ENCODE assay signal across 9 cellular contexts in the genomic region with DNA sequence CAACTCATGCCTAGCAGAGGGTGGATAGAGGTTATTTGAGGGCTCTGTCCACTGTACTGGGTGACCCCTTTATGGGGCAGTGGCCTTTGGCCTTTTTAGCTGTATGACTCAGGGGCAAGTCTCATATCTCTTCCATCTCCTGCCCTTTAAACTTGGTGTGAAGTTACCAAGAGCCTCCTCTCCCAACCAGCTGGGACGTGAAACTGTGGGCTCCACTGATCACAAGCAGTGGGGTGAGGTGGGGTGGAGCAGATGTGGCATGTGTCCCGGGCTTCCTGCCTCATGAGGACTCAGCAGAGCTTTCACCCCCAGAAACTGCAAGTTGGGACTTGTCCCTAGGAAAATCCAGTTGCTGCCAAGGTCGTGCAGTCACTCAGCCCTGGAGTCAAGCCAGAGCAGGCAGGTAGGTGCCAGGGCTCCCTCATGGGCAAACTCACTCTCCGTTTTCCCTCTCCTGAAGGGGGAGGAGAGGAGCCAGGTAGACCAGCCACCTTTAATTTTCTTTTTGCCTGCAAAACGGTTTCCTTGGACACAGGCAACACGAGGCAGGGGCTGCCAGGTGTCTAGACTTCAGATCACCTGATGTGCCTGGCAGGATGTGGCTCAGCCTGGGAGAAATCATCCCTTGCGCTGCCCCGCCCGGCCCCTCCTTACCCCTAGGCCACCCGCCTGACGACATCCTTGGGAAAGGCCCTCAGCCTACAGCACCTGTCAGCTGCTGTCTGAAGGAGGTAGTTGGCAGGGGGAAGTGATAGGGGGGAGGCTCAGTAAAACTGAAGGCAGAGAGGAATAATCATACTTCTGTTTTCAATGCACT. TPM values are rescaled to one million over a fixed set of nuclear protein-coding genes. Genes with fewer than 3 reads are reported as not detected.
DNase-seq lines count a peak whose midpoint lies in the region; ATAC-seq and TF ChIP-seq lines count a peak whose summit lies in the region.
"Had no signal": no experiment of that assay in that cellular context is flagged by ENCODE, and none has a peak within 500 bp of the region (broad histone marks: within the 10 kb centered on the region; RNA-seq: fewer than 3 reads in every experiment).

No MANE protein-coding gene starts in this region.

- peaks cover 37% of the 10 kb centered on the region for H3K4me1 Mint-ChIP-seq in activated naive CD4-positive, alpha-beta T cell treated with anti-CD3 and anti-CD28 coated beads for 36 hours (ENCODE audit: low read depth)

- peak overlapping the region; percentile 63 for H3K4me3 Mint-ChIP-seq in activated naive CD4-positive, alpha-beta T cell treated with anti-CD3 and anti-CD28 coated beads for 36 hours

- H3K36me3 Mint-ChIP-seq in activated naive CD4-positive, alpha-beta T cell treated with anti-CD3 and anti-CD28 coated beads for 36 hours (ENCODE audit: low read depth): peaks cover 48% of the 10 kb centered on the region

- H3K9me3 ChIP-seq in OCI-LY7 (ENCODE audit: low read length): no peaks in the 10 kb centered on the region

- H3K9me2 ChIP-seq in OCI-LY7 (ENCODE audit: insufficient read depth, low read length): no peaks in the 10 kb centered on the region

- no peaks in the 10 kb centered on the region for H4K20me1 ChIP-seq in OCI-LY7 (ENCODE audit: insufficient read depth, low read length)

- H3K27me3 Mint-ChIP-seq in activated naive CD4-positive, alpha-beta T cell treated with anti-CD3 and anti-CD28 coated beads for 36 hours (ENCODE audit: low read depth): peaks cover 8% of the 10 kb centered on the region

- H3K9me3 Mint-ChIP-seq in activated naive CD4-positive, alpha-beta T cell treated with anti-CD3 and anti-CD28 coated beads for 36 hours: no peaks in the 10 kb centered on the region

- intact Hi-C loops in OCI-LY7 (cut with micrococcal nuclease; ENCODE audit: unreplicated experiment): loop anchor here (1.0 to 2.0 kb wide), 4 partner anchors 15 to 38 kb away; no protein-coding TSS in a partner anchor
- intact Hi-C loops in activated naive CD4-positive, alpha-beta T cell treated with anti-CD3 and anti-CD28 coated beads for 36 hours (cut with micrococcal nuclease): loop anchor here (1.0 to 5.0 kb wide), 4 partner anchors 13 to 560 kb away; a partner anchor contains a TSS

- H3K4me2 ChIP-seq in OCI-LY7 (ENCODE audit: low read length): peak overlapping the region; percentile 75

- H3K27ac Mint-ChIP-seq in activated naive CD4-positive, alpha-beta T cell treated with anti-CD3 and anti-CD28 coated beads for 36 hours: peak overlapping the region; percentile 90

- H3K79me2 ChIP-seq in OCI-LY7 (ENCODE audit: insufficient read depth, low read depth, low read length): no peaks in the 10 kb centered on the region

- BruUV-seq in OCI-LY7 (replicated peaks; lab: Mats Ljungman, UMichigan): no TSS peak

- no peaks in the 10 kb centered on the region for H3K36me3 ChIP-seq in OCI-LY7 (ENCODE audit: insufficient read depth, low read length)

- CTCF ChIA-PET in OCI-LY7 (lab: Charles Lee; ENCODE audit: unreplicated experiment): interaction anchor here (0.6 to 1.1 kb wide), 7 partner anchors 19 to 78 kb away, joined by 3 to 6 read pairs (median 3); no protein-coding TSS in a partner anchor
- CTCF ChIA-PET in activated naive CD4-positive, alpha-beta T cell treated with anti-CD3 and anti-CD28 coated beads for 36 hours (lab: Charles Lee): interaction anchor here (0.7 to 6.1 kb wide), 9 partner anchors 13 to 100 kb away, joined by 3 to 33 read pairs (median 5); no protein-coding TSS in a partner anchor

- peak; percentile 38 for DNase-seq in ELF-1 (ENCODE audit: low read depth, low spot score)
- DNase-seq in HT-29 (ENCODE audit: low spot score): peak; percentile 89
- peak; percentile 91 for DNase-seq in OCI-LY7 (ENCODE audit: low spot score)
- peak; percentile 96 for DNase-seq in activated naive CD4-positive, alpha-beta T cell treated with anti-CD3 and anti-CD28 coated beads for 36 hours
- peak; percentile 92 for DNase-seq in kidney tubule cell (ENCODE audit: low spot score)
- peak; percentile 17 for DNase-seq in stimulated activated CD8-positive, alpha-beta memory T cell treated with anti-CD3 and anti-CD28 coated beads, Interleukin-12 subunit alpha, Interleukin-12 subunit beta, amount 100 ng/mL, for 4 hours (ENCODE audit: low read depth)
- no peak for DNase-seq in cerebellar nuclear complex (lab: John Stamatoyannopoulos, UW)

- H3K4me1 ChIP-seq in OCI-LY7 (ENCODE audit: insufficient read depth, low read length, poor library complexity, severe bottlenecking): peaks cover 66% of the 10 kb centered on the region

- ATAC-seq in GM18498 (IDR thresholded peaks at IDR 0.05; ENCODE audit: unreplicated experiment): no peak

- POLR2A ChIA-PET in OCI-LY7 (lab: Charles Lee): interaction anchor here (0.6 to 2.5 kb wide), 13 partner anchors 10 to 94 kb away, joined by 3 to 18 read pairs (median 4); no protein-coding TSS in a partner anchor

- peak overlapping the region; percentile 39 for H3K4me3 ChIP-seq in OCI-LY7 (ENCODE audit: low read depth, low read length, poor library complexity, severe bottlenecking)

- no peak for TF ChIP-seq CTCF in OCI-LY7 (conservative IDR thresholded peaks at IDR 0.05; ENCODE audit: low read length)

- peak overlapping the region; percentile 47; the same call in 1 of the 2 replicates for H2AFZ ChIP-seq in OCI-LY7 (ENCODE audit: low read length)

- peak overlapping the region; percentile 69 for H3K27ac ChIP-seq in OCI-LY7 (ENCODE audit: low read depth, low read length, poor library complexity, severe bottlenecking)

RNA-seq across cellular contexts. Expression of a gene that starts 4.0 kb away (rescaled TPM):
- 63.8 and 67.4 TPM in 2 replicates for total RNA-seq in HT-29 (2014; rRNA removed; shearing (Covaris generic))
- total RNA-seq in OCI-LY7 (2014; rRNA removed; shearing (Covaris generic)): 0.13 and 0.41 TPM in 2 replicates
- total RNA-seq in OCI-LY7 (2022): 1.2 and 1.3 TPM in 2 replicates
- 10 to 100 TPM; 90.1 to 92.3 TPM for total RNA-seq in activated naive CD4-positive, alpha-beta T cell treated with anti-CD3 and anti-CD28 coated beads for 36 hours

RNA-seq across cellular contexts. Expression of a gene that starts 15.1 kb away (rescaled TPM):
- not detected in 2 replicates for total RNA-seq in HT-29 (2014; rRNA removed; shearing (Covaris generic))
- total RNA-seq in OCI-LY7 (2014; rRNA removed; shearing (Covaris generic)): 0.03 and 0.09 TPM in 2 replicates
- not detected in 2 replicates for total RNA-seq in OCI-LY7 (2022)
- total RNA-seq in activated naive CD4-positive, alpha-beta T cell treated with anti-CD3 and anti-CD28 coated beads for 36 hours: under 1 TPM in 1 of 2 experiments, not detected in 1; 0.05 TPM
- total RNA-seq: SK-MEL-5 had no signal

Comparison
In these comparisons a context has a peak if more than half of its experiments do, and no peak if none do; other contexts are left out.
1. DNase-seq: peak in ELF-1 (single experiment), HT-29 (single experiment), OCI-LY7 (single experiment), activated naive CD4-positive, alpha-beta T cell treated with anti-CD3 and anti-CD28 coated beads for 36 hours (single experiment), kidney tubule cell (single experiment) and stimulated activated CD8-positive, alpha-beta memory T cell treated with anti-CD3 and anti-CD28 coated beads, Interleukin-12 subunit alpha, Interleukin-12 subunit beta, amount 100 ng/mL, for 4 hours (single experiment); none in cerebellar nuclear complex (0 of 2).
2. RNA of a gene that starts 4.0 kb away (total RNA-seq): 90.1 to 92.3 TPM in activated naive CD4-positive, alpha-beta T cell treated with anti-CD3 and anti-CD28 coated beads for 36 hours and 63.8 to 67.4 TPM in HT-29; 0.13 to 1.3 TPM in OCI-LY7; every median in the first group is over 10 times any median in the second.